ENCODE assay signal across 14 cellular contexts in genomic region chr11:27754035-27755017, GRCh38. TPM values are rescaled to one million over a fixed set of nuclear protein-coding genes. Genes with fewer than 3 reads are reported as not detected.
DNase-seq lines count a peak whose midpoint lies in the region; FAIRE-seq and TF ChIP-seq lines count a peak whose summit lies in the region.
"Had no signal": no experiment of that assay in that cellular context is flagged by ENCODE, and none has a peak within 500 bp of the region (broad histone marks: within the 10 kb centered on the region; RNA-seq: fewer than 3 reads in every experiment).

No MANE protein-coding gene starts in this region.

- DNase-seq in EH (ENCODE audit: low read depth) (peak; percentile 86), SK-N-SH (no peak), kidney tubule cell (ENCODE audit: low spot score) (peak; percentile 94), GM12891 (ENCODE audit: insufficient read length, low spot score) (no peak), activated gamma-delta T cell treated with Interleukin-2 at 50 U/mL for 16 hours (no peak), tibial artery (no peak), NCI-H1092 treated with DMSO at 0.1 percent for 48 hours (lab: John Stamatoyannopoulos, UW) (no peak)
- DNase-seq: activated naive CD4-positive, alpha-beta T cell treated with anti-CD3 and anti-CD28 coated beads, Interleukin-2, amount 10 ng/mL, durations not matched to agents 7 days and 5 days; naive thymus-derived CD8-positive, alpha-beta T cell; NCI-H2171 treated with DMSO at 0.1 percent for 48 hours; stimulated activated naive CD8-positive, alpha-beta T cell treated with anti-CD3 and anti-CD28 coated beads, Interleukin-15, Interleukin-2, amounts not matched to agents 100 U/mL and 50 U/mL, for 24 hours had no signal

- H3K9ac ChIP-seq in SK-N-SH, result no peak overlapping the region

- no peak for FAIRE-seq in GM12891 (lab: Jason Lieb, UNC)

- no peaks in the 10 kb centered on the region for H3K79me2 ChIP-seq in SK-N-SH (ENCODE audit: insufficient read depth)

- no peak overlapping the region for H2AFZ ChIP-seq in SK-N-SH (ENCODE audit: low read depth)
- H2AFZ ChIP-seq: GM23338 had no signal

- H3F3A ChIP-seq in SK-N-SH (replicated peaks; ENCODE audit: insufficient read depth), result peaks cover 14% of the 10 kb centered on the region

- CTCF ChIA-PET in HEK293 (lab: Yijun Ruan, JAX), result no interaction called here
- CTCF ChIA-PET in SK-N-SH (lab: Yijun Ruan, JAX), result no interaction called here

- no peak for TF ChIP-seq EP300 in SK-N-SH (IDR thresholded peaks at IDR 0.05; ENCODE audit: borderline replicate concordance in 1 of 2, low read depth in 1 of 2, low read length in 1 of 2)

- H3K27ac ChIP-seq in HEK293 (ENCODE audit: extremely low read depth, low read depth, low read length) (no peak overlapping the region), SK-N-SH (ENCODE audit: low read depth in 2 of 2, low read length in 1 of 2) (0 out of 4 replicates have a peak overlapping the region, but pooled peaks of 1 of the 2 experiments have one; percentile 9), tibial artery (no peak overlapping the region)

- H3K36me3 ChIP-seq in HEK293 (ENCODE audit: control insufficient read depth in 2 of 2, insufficient read depth in 1 of 2, low read length in 2 of 2) (no peaks in the 10 kb centered on the region), SK-N-SH (replicated peaks in 1 of 2; ENCODE audit: control insufficient read depth in 1 of 2, insufficient read depth in 2 of 2, low read length in 1 of 2) (no peaks in the 10 kb centered on the region), tibial artery (no peaks in the 10 kb centered on the region)

- H4K20me1 ChIP-seq in SK-N-SH (ENCODE audit: insufficient read depth), result no peaks in the 10 kb centered on the region

- WGBS in SK-N-SH (ENCODE audit: low lambda C conversion rate), result 52% methylated on average over 11 of the region's 13 CpGs

- no peak for TF ChIP-seq POLR2A in GM12891 (IDR thresholded peaks at IDR 0.05; ENCODE audit: low read depth, low read length)

- H3K27me3 ChIP-seq in SK-N-SH (ENCODE audit: insufficient read depth) (no peaks in the 10 kb centered on the region), tibial artery (no peaks in the 10 kb centered on the region)

- no peak for TF ChIP-seq CTCF in HEK293 (tag by site-specific recombination; IDR thresholded peaks at IDR 0.05)
- TF ChIP-seq CTCF in SK-N-SH (IDR thresholded peaks at IDR 0.05), result no peak
- TF ChIP-seq CTCF in tibial artery (IDR thresholded peaks at IDR 0.05), result no peak

- no peaks in the 10 kb centered on the region for H3K9me3 ChIP-seq in HEK293 (ENCODE audit: control insufficient read depth, insufficient read depth, low read depth, low read length)
- no peaks in the 10 kb centered on the region for H3K9me3 ChIP-seq in SK-N-SH
- H3K9me3 ChIP-seq in tibial artery, result no peaks in the 10 kb centered on the region

- no peak for TF ChIP-seq RAD21 in SK-N-SH (IDR thresholded peaks at IDR 0.05; ENCODE audit: low read length)

- H3K4me2 ChIP-seq in SK-N-SH, result no peak overlapping the region
- H3K4me2 ChIP-seq: GM23338 had no signal

- no peak overlapping the region for H3K4me3 ChIP-seq in HEK293 (ENCODE audit: low read depth, low read length)
- H3K4me3 ChIP-seq in SK-N-SH (ENCODE audit: low read depth in 2 of 2, low read length in 1 of 2), result no peak overlapping the region
- no peak overlapping the region for H3K4me3 ChIP-seq in tibial artery
- H3K4me3 ChIP-seq: GM23338 had no signal

- no peaks in the 10 kb centered on the region for H3K9me2 ChIP-seq in SK-N-SH

- intact Hi-C loops in tibial artery (cut with DNase I; ENCODE audit: low total_unique reads), result no loop called here

- POLR2A ChIA-PET in HEK293 (lab: Yijun Ruan, JAX) (no interaction called here), SK-N-SH (lab: Yijun Ruan, JAX) (no interaction called here)

- no peaks in the 10 kb centered on the region for H3K4me1 ChIP-seq in HEK293 (ENCODE audit: control insufficient read depth, insufficient read depth, low read length)
- no peaks in the 10 kb centered on the region for H3K4me1 ChIP-seq in SK-N-SH (ENCODE audit: control insufficient read depth in 1 of 2, insufficient read depth in 2 of 2, low read depth in 1 of 2, low read length in 1 of 2)
- no peaks in the 10 kb centered on the region for H3K4me1 ChIP-seq in tibial artery

TF ChIP-seq in HEK293, 187 proteins besides CTCF, POLR2A, EP300 and RAD21:
- no peak for TF ChIP-seq ZNF157 (tag by site-specific recombination; IDR thresholded peaks at IDR 0.05)
- TF ChIP-seq, protein P1, sequence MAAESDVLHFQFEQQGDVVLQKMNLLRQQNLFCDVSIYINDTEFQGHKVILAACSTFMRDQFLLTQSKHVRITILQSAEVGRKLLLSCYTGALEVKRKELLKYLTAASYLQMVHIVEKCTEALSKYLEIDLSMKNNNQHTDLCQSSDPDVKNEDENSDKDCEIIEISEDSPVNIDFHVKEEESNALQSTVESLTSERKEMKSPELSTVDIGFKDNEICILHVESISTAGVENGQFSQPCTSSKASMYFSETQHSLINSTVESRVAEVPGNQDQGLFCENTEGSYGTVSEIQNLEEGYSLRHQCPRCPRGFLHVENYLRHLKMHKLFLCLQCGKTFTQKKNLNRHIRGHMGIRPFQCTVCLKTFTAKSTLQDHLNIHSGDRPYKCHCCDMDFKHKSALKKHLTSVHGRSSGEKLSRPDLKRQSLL (tag by site-specific recombination; IDR thresholded peaks at IDR 0.05), result no peak
- TF ChIP-seq EGR2 (tag by site-specific recombination; IDR thresholded peaks at IDR 0.05; ENCODE audit: low read depth), result peak; percentile 79
- TF ChIP-seq ZNF510 (tag by site-specific recombination; IDR thresholded peaks at IDR 0.05; ENCODE audit: insufficient replicate concordance), result no peak
- TF ChIP-seq GLIS1 (tag by site-specific recombination; IDR thresholded peaks at IDR 0.05), result peak; percentile 60
- peak; percentile 76 for TF ChIP-seq ZFHX2 (tag by site-specific recombination; conservative IDR thresholded peaks at IDR 0.05)
TF ChIP-seq in HEK293: peak in this region for 3.

TF ChIP-seq in SK-N-SH, 30 proteins besides CTCF, POLR2A, EP300 and RAD21:
- TF ChIP-seq FOSL2 (IDR thresholded peaks at IDR 0.05; ENCODE audit: borderline replicate concordance, low read depth) (peak; percentile 9; the same call in 1 of the 2 replicates), EZH2phosphoT487 (IDR thresholded peaks at IDR 0.05; ENCODE audit: borderline replicate concordance, low read depth) (no peak), TCF12 (IDR thresholded peaks at IDR 0.05) (peak; percentile 17; the same call in 1 of the 2 replicates)
TF ChIP-seq in SK-N-SH: peak in this region for 2.

TF ChIP-seq in GM12891, 5 proteins besides CTCF, POLR2A, EP300 and RAD21:
- TF ChIP-seq SPI1 (IDR thresholded peaks at IDR 0.05; ENCODE audit: low read depth, low read length), result no peak
- no peak for TF ChIP-seq TAF1 (IDR thresholded peaks at IDR 0.05; ENCODE audit: low read depth, low read length)
- TF ChIP-seq PAX5 (IDR thresholded peaks at IDR 0.05; ENCODE audit: insufficient read depth, low read length, severe bottlenecking), result no peak
- no peak for TF ChIP-seq POLR2AphosphoS5 (IDR thresholded peaks at IDR 0.05; ENCODE audit: low read depth, low read length)
TF ChIP-seq in GM12891: peak in this region for 0.

RNA-seq across cellular contexts. Expression of gene BDNF, which starts 54.1 kb away (rescaled TPM):
- polyA plus RNA-seq in SK-N-SH (2012; rRNA removed), result 21.3 and 24.4 TPM in 2 replicates
- polyA plus RNA-seq in SK-N-SH (2012; cell fraction: cytosol; rRNA removed), result 23.2 and 25.5 TPM in 2 replicates
- polyA plus RNA-seq in SK-N-SH (2012; cell fraction: nucleus; rRNA removed), result 23.9 and 29.7 TPM in 2 replicates
- polyA plus RNA-seq in GM12891 (2012; ENCODE audit: low read depth, missing spikeins), result 0.04 TPM
- polyA plus RNA-seq: CD14-positive monocyte had no signal

Comparison
In these comparisons a context has a peak if more than half of its experiments do, and no peak if none do; other contexts are left out.
1. DNase-seq: peak in EH (single experiment) and kidney tubule cell (single experiment); none in SK-N-SH (single experiment), GM12891 (single experiment), activated gamma-delta T cell treated with Interleukin-2 at 50 U/mL for 16 hours (single experiment), tibial artery (0 of 2) and NCI-H1092 treated with DMSO at 0.1 percent for 48 hours (single experiment).